ENCODE assay signal across 7 cellular contexts in the genomic region with DNA sequence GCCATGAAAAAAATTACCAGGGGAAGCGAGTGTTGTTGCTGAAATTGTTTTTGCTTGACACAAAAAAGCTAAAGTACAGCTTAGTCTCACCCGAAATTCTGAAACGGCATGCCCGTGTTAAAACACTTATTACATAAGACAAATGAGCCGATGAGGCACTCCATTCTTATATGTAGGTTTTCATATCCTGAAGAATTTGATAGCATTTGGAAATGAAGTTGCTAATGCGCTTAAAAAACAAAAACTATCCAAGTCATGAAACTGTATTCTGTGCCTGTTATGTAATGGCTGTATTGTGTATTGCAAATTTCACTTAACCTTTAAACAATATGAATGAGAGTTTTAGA. TPM values are rescaled to one million over a fixed set of nuclear protein-coding genes. Genes with fewer than 3 reads are reported as not detected.
DNase-seq lines count a peak whose midpoint lies in the region; ATAC-seq, FAIRE-seq and TF ChIP-seq lines count a peak whose summit lies in the region.

No MANE protein-coding gene starts in this region.

- peak overlapping the region; percentile 98 for H3K27ac ChIP-seq in WERI-Rb-1
- H3K27ac ChIP-seq in right cardiac atrium (ENCODE audit: low read length), result peak overlapping the region; percentile 88
- peak overlapping the region; percentile 67 to 89 for H3K27ac ChIP-seq in small intestine (ENCODE audit: low read depth in 1 of 2, low read length in 1 of 2)

- no peaks in the 10 kb centered on the region for H3K27me3 ChIP-seq in WERI-Rb-1 (ENCODE audit: insufficient read depth, low read depth, severe bottlenecking)
- no peaks in the 10 kb centered on the region for H3K27me3 ChIP-seq in right cardiac atrium (ENCODE audit: control insufficient read depth, insufficient read depth)
- H3K27me3 ChIP-seq in small intestine (ENCODE audit: control insufficient read depth in 2 of 2, insufficient read depth in 2 of 2, low read length in 2 of 2), result no peaks in the 10 kb centered on the region

- FAIRE-seq in small intestine (lab: Jason Lieb, UNC), result no peak

- H3K36me3 ChIP-seq in WERI-Rb-1 (no peaks in the 10 kb centered on the region; the same call in 1 of the 2 replicates), small intestine (ENCODE audit: control insufficient read depth in 2 of 2, insufficient read depth in 2 of 2, low read length in 2 of 2) (no peaks in the 10 kb centered on the region)

- H3K9me3 ChIP-seq in WERI-Rb-1 (ENCODE audit: severe bottlenecking) (no peaks in the 10 kb centered on the region), right cardiac atrium (ENCODE audit: control insufficient read depth, low read length) (no peaks in the 10 kb centered on the region), small intestine (ENCODE audit: control insufficient read depth, low read depth) (no peaks in the 10 kb centered on the region)

- TF ChIP-seq CTCF in HFF-Myc (IDR thresholded peaks at IDR 0.05; ENCODE audit: low read depth, low read length, missing control alignments) (no peak), WERI-Rb-1 (IDR thresholded peaks at IDR 0.05; ENCODE audit: low read depth, low read length) (no peak)

- DNase-seq in HFF-Myc (ENCODE audit: extremely low read depth, low read depth) (no peak), WERI-Rb-1 (no peak), right cardiac atrium (no peak), small intestine (peak; percentile 48)
- no peak for DNase-seq in stimulated activated CD4-positive, alpha-beta T cell treated with anti-CD3 and anti-CD28 coated beads, Interleukin-2, amount 100 ng/mL, for 48 hours

- 1% methylated on average over 6 of the region's 6 CpGs for WGBS in right cardiac atrium
- 1 to 2% (median 1%) methylated on average over 6 of the region's 6 CpGs for WGBS in small intestine, 3 donors

- H3K4me3 ChIP-seq in HFF-Myc (replicated peaks; ENCODE audit: low read depth, low read length) (peak overlapping the region; percentile 86), WERI-Rb-1 (ENCODE audit: low read depth, low read length) (peak overlapping the region; percentile 95), right cardiac atrium (ENCODE audit: low read length) (peak overlapping the region; percentile 90), small intestine (ENCODE audit: low read depth in 1 of 2, low read length in 2 of 2) (peak overlapping the region; percentile 41 to 97)

- H3K4me1 ChIP-seq in right cardiac atrium (ENCODE audit: control insufficient read depth, insufficient read depth, low read length) (no peaks in the 10 kb centered on the region), small intestine (ENCODE audit: control insufficient read depth in 2 of 2, insufficient read depth in 1 of 2, low read depth in 1 of 2, low read length in 1 of 2) (no peaks in the 10 kb centered on the region)

- ATAC-seq in right cardiac atrium (no peak), GM21447 (IDR thresholded peaks at IDR 0.05; ENCODE audit: unreplicated experiment) (no peak), HG03108 (IDR thresholded peaks at IDR 0.05; ENCODE audit: unreplicated experiment) (no peak)

- intact Hi-C loops in right cardiac atrium (cut with DNase I), result loop anchor here in 3 of 4 donors (5.0 to 10.0 kb wide), 5 partner anchors 139 to 419 kb away; no protein-coding TSS in a partner anchor

RNA-seq across cellular contexts. Expression of a gene that starts 1.4 kb away (rescaled TPM):
- total RNA-seq in right cardiac atrium, result 10 to 100 TPM; 19.7 to 33.4 (median 21.9) TPM
- polyA plus RNA-seq in right cardiac atrium (4.1 TPM), small intestine (10 to 100 TPM in 2 of 3 donors, 1 to 10 TPM in 1; 10.0 to 15.7 (median 12.3) TPM)
